Comparison of ENCODE assay signal across 24 cellular contexts in the genomic region with DNA sequence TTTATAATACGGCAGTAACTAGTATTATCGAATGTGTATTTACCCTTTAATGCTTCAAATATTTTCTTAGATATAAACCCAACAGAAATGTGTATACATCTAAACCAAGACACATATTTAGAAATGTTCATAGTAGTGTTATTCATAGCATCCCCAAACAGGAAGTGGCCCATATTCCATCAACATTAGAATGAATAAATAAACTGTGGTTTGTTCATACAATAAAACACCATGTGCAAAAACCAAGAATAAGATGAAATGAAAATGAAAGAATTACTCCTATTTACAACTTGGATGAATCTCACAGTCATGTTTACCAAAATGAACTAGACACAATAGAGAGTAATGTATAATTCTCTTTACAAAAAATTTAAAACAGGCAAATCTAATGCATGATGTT. TPM values are rescaled to one million over a fixed set of nuclear protein-coding genes. Genes with fewer than 3 reads are reported as not detected.
DNase-seq lines count a peak whose midpoint lies in the region; ATAC-seq, FAIRE-seq and TF ChIP-seq lines count a peak whose summit lies in the region.
"Had no signal": no experiment of that assay in that cellular context is flagged by ENCODE, and none has a peak within 500 bp of the region (broad histone marks: within the 10 kb centered on the region; RNA-seq: fewer than 3 reads in every experiment).

No MANE protein-coding gene starts in this region.

- H3K4me3 ChIP-seq in coronary artery: no peak overlapping the region
- H3K4me3 ChIP-seq in thoracic aorta: no peak overlapping the region
- H3K4me3 ChIP-seq: GM23338, PC-9 had no signal

- DNase-seq in ELR (ENCODE audit: low read depth) (peak; percentile 25), M059J (ENCODE audit: low read depth) (peak; percentile 33), coronary artery (ENCODE audit: low spot score) (no peak), thoracic aorta (ENCODE audit: low spot score) (no peak), D721Med (ENCODE audit: insufficient read length, low spot score) (no peak), COLO829 (ENCODE audit: low spot score) (no peak), NCI-H1694 treated with DMSO at 0.1 percent for 48 hours (lab: John Stamatoyannopoulos, UW) (no peak)
- DNase-seq: ACHN, Kasumi-1, MV-4-11, NCI-H1105 treated with DMSO at 0.1 percent for 48 hours, NCI-H146, NCI-H2029, NCI-H446, NCI-H524 treated with DMSO at 0.1 percent for 48 hours, NCI-H82, PC-9, SHP77, T-helper 1 cell had no signal

- no peaks in the 10 kb centered on the region for H3K36me3 ChIP-seq in thoracic aorta

- no peaks in the 10 kb centered on the region for H3K9me3 ChIP-seq in thoracic aorta

- no peaks in the 10 kb centered on the region for H3K27me3 ChIP-seq in thoracic aorta (replicated peaks; ENCODE audit: insufficient read depth)

- TF ChIP-seq CTCF in coronary artery (IDR thresholded peaks at IDR 0.05): no peak
- TF ChIP-seq CTCF in thoracic aorta (IDR thresholded peaks at IDR 0.05): no peak
- no peak for TF ChIP-seq CTCF in D721Med (IDR thresholded peaks at IDR 0.05; ENCODE audit: insufficient read depth, missing control alignments)

- peaks cover 32 to 52% of the 10 kb centered on the region in 2 donors for H3K4me1 ChIP-seq in thoracic aorta (ENCODE audit: control insufficient read depth in 1 of 2, low read depth in 2 of 2)

- no peak for FAIRE-seq in D721Med (lab: Jason Lieb, UNC)

- H3K27ac ChIP-seq in coronary artery (peak overlapping the region; percentile 61 to 73), thoracic aorta (peak overlapping the region; percentile 74 to 79)
- H3K27ac ChIP-seq: PC-9, RWPE1 had no signal

- ATAC-seq in thoracic aorta (ENCODE audit: insufficient number of reproducible peaks, low FRiP score, low read depth) (no peak), GM18498 (IDR thresholded peaks at IDR 0.05; ENCODE audit: unreplicated experiment) (no peak)
- ATAC-seq: GM23338, HCT116 had no signal

RNA-seq across cellular contexts. Expression of gene CAV2, which starts 9.2 kb away (rescaled TPM):
- total RNA-seq in M059J (2014; rRNA removed; shearing (Covaris generic)): 151 and 165 TPM in 2 replicates
- total RNA-seq in thoracic aorta: 100 to 1,000 TPM in 1 of 2 donors, 10 to 100 TPM in 1; 93.8 to 157 TPM
- total RNA-seq: G401 had no signal

RNA-seq across cellular contexts. Expression of gene CAV1, which starts 34.5 kb away (rescaled TPM):
- 388 and 413 TPM in 2 replicates for total RNA-seq in M059J (2014; rRNA removed; shearing (Covaris generic))
- 100 to 1,000 TPM; 194 to 210 TPM for total RNA-seq in thoracic aorta
- total RNA-seq: G401 had no signal

Comparison
In these comparisons a context has a peak if more than half of its experiments do, and no peak if none do; other contexts are left out.
1. DNase-seq: peak in ELR (single experiment) and M059J (single experiment); none in coronary artery (single experiment), thoracic aorta (single experiment), D721Med (single experiment), COLO829 (single experiment) and NCI-H1694 treated with DMSO at 0.1 percent for 48 hours (single experiment).